Comparison of ENCODE assay signal across 10 cellular contexts in the genomic region with DNA sequence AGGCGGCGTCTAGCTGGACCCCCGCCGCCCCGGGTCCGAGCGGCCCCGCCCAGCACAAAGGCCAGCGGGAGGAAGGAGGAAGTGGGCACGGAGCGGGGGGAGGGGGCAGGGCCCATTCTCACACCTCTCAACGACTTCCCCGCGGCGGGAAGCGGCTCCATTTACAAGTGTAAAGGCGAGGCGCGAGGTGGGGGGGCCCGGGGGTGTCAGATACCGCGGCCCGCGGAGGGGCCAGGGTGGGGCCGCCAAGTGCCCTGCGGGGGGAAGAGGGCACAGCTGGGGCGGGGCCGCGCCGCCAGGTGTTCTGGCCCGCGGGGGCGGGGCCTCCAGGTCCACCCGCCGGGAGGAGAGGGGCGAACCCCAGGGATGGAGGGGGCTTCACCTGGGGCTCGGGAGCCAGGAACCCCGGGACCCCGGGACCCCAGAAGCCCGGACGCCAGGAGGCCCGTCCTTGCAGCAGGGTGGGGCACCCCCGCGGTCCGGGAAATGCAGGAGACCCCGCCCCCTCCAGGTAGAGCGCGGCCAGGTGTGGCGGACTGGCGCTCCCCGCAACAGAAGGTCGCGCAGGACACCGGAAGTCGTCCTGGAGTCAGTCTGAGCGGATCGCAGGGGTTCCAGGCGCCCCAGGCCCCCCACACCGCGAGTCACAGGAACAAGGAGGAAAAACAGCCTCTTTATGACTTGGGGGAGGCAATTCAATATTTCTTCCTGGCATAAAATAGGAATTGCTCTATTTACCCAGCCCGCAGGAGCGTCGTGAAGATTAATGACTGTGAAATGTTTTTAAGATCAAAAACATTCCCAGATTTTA. TPM values are rescaled to one million over a fixed set of nuclear protein-coding genes. Genes with fewer than 3 reads are reported as not detected.
DNase-seq lines count a peak whose midpoint lies in the region; FAIRE-seq and TF ChIP-seq lines count a peak whose summit lies in the region.
"Had no signal": no experiment of that assay in that cellular context is flagged by ENCODE, and none has a peak within 500 bp of the region (broad histone marks: within the 10 kb centered on the region; RNA-seq: fewer than 3 reads in every experiment).

No MANE protein-coding gene starts in this region.

- DNase-seq in mammary epithelial cell, result no peak
- peak; percentile 88 for DNase-seq in kidney
- DNase-seq in NCI-H1436 (lab: John Stamatoyannopoulos, UW), result no peak
- no peak for DNase-seq in NCI-H1930 (lab: John Stamatoyannopoulos, UW)
- no peak for DNase-seq in dedifferentiated amniotic fluid mesenchymal stem cell (ENCODE audit: extremely low spot score)
- DNase-seq: NCI-H1048; stimulated activated naive CD4-positive, alpha-beta T cell treated with Interleukin-2 at 50 U/mL for 16 hours had no signal

- H4K20me1 ChIP-seq in mammary epithelial cell (ENCODE audit: insufficient read depth, low read length), result no peaks in the 10 kb centered on the region

- H3K36me3 ChIP-seq in mammary epithelial cell (ENCODE audit: insufficient read depth, low read length) (peaks cover 6% of the 10 kb centered on the region), kidney (ENCODE audit: control insufficient read depth in 1 of 2, insufficient read depth in 2 of 2, low read length in 2 of 2) (no peaks in the 10 kb centered on the region), stomach smooth muscle (ENCODE audit: control insufficient read depth in 2 of 2, insufficient read depth in 2 of 2, low read length in 2 of 2) (peaks cover 0 to 7% of the 10 kb centered on the region in 2 donors)

- H3K4me1 ChIP-seq in mammary epithelial cell (ENCODE audit: insufficient read depth, low read length) (peaks cover 88% of the 10 kb centered on the region), kidney (ENCODE audit: control insufficient read depth in 1 of 2, insufficient read depth in 1 of 2, low read depth in 1 of 2, low read length in 2 of 2) (peaks cover 75 to 83% of the 10 kb centered on the region in 2 donors), stomach smooth muscle (ENCODE audit: control insufficient read depth, insufficient read depth, low read length) (peaks cover 90% of the 10 kb centered on the region)

- CTCF ChIA-PET in mammary epithelial cell (lab: Charles Lee; ENCODE audit: low non-redundant PET), result no interaction called here

- WGBS in mammary epithelial cell (ENCODE audit: low coverage, missing lambda C conversion rate), result 7% methylated on average over 16 of the region's 63 CpGs

- dilution Hi-C loops in mammary epithelial cell (cut with HindIII; ENCODE audit: low sequenced_read_pairs), result no loop called here

- H3K4me3 ChIP-seq in mammary epithelial cell (replicated peaks in 1 of 3; ENCODE audit: insufficient read depth in 1 of 3, low read depth in 2 of 3, low read length in 3 of 3) (peak overlapping the region; percentile 33 to 50 (median 34)), kidney (ENCODE audit: low read length in 2 of 2) (peak overlapping the region; percentile 10 to 20), stomach smooth muscle (ENCODE audit: low read length in 2 of 2) (peak overlapping the region in 1 of 2 donors; percentile 55)
- H3K4me3 ChIP-seq: cardiac muscle cell had no signal

- in situ Hi-C loops in mammary epithelial cell (cut with MboI; ENCODE audit: low sequenced_read_pairs in 2 of 2), result loop anchor here in 1 of 2 donors (25.0 kb wide), 1 partner anchor 485 kb away; no protein-coding TSS in a partner anchor

- peaks cover 100% of the 10 kb centered on the region for H3K79me2 ChIP-seq in mammary epithelial cell (ENCODE audit: insufficient read depth, low read length)

- no TSS peak for BruUV-seq in mammary epithelial cell (replicated peaks; lab: Mats Ljungman, UMichigan)

- TF ChIP-seq EP300 in Ishikawa (IDR thresholded peaks at IDR 0.05; ENCODE audit: borderline replicate concordance), result peak; percentile 87

- FAIRE-seq in kidney (lab: Jason Lieb, UNC), result no peak

- H3K27ac ChIP-seq in mammary epithelial cell (ENCODE audit: insufficient read depth, low read depth, low read length) (peak overlapping the region; percentile 91), kidney (ENCODE audit: low read depth in 2 of 2, low read length in 2 of 2) (peak overlapping the region; percentile 84 to 92), stomach smooth muscle (ENCODE audit: low read length) (peak overlapping the region; percentile 42)
- H3K27ac ChIP-seq: cardiac muscle cell had no signal

- peak; percentile 1; the same call in 1 of the 2 replicates for TF ChIP-seq RAD21 in Ishikawa (IDR thresholded peaks at IDR 0.05; ENCODE audit: low read depth)

- no peak for TF ChIP-seq CTCF in mammary epithelial cell (conservative IDR thresholded peaks at IDR 0.05 in 1 of 2, IDR thresholded peaks at IDR 0.05 in 1 of 2; ENCODE audit: extremely low read depth in 1 of 2, insufficient read depth in 1 of 2, low read depth in 1 of 2, low read length in 2 of 2)
- TF ChIP-seq CTCF in kidney (IDR thresholded peaks at IDR 0.05; ENCODE audit: borderline replicate concordance, extremely low read depth, insufficient read depth), result no peak

- H3K27me3 ChIP-seq in mammary epithelial cell (ENCODE audit: insufficient read depth, low read length), result no peaks in the 10 kb centered on the region
- no peaks in the 10 kb centered on the region for H3K27me3 ChIP-seq in stomach smooth muscle (ENCODE audit: control insufficient read depth in 1 of 2, insufficient read depth in 2 of 2, low read length in 2 of 2)
- H3K27me3 ChIP-seq: cardiac muscle cell had no signal

- peak overlapping the region; percentile 11 for H2AFZ ChIP-seq in mammary epithelial cell (ENCODE audit: low read depth, low read length)

- intact Hi-C loops in mammary epithelial cell (cut with micrococcal nuclease) (no loop called here), kidney (cut with DNase I) (no loop called here)

- peak overlapping the region; percentile 80 for H3K4me2 ChIP-seq in mammary epithelial cell (ENCODE audit: insufficient read depth, low read depth, low read length)

- H3K9ac ChIP-seq in mammary epithelial cell (ENCODE audit: insufficient read depth, low read length), result peak overlapping the region; percentile 58
- peak overlapping the region in 1 of 2 donors; percentile 35 for H3K9ac ChIP-seq in kidney (ENCODE audit: low read length in 2 of 2)
- peak overlapping the region in 1 of 2 donors; percentile 58 for H3K9ac ChIP-seq in stomach smooth muscle (ENCODE audit: low read length in 2 of 2)

- H3K9me3 ChIP-seq in mammary epithelial cell (replicated peaks; ENCODE audit: insufficient read depth, low read length) (no peaks in the 10 kb centered on the region), kidney (ENCODE audit: control insufficient read depth in 1 of 2, low read length in 2 of 2) (no peaks in the 10 kb centered on the region), stomach smooth muscle (ENCODE audit: control insufficient read depth in 2 of 2, low read length in 2 of 2) (no peaks in the 10 kb centered on the region)

TF ChIP-seq in Ishikawa, 13 proteins besides CTCF, POLR2A, EP300 and RAD21 (continues in another document):
- TF ChIP-seq FOXM1 (IDR thresholded peaks at IDR 0.05; ENCODE audit: borderline replicate concordance, low read depth) (peak; percentile 77), TEAD4 (IDR thresholded peaks at IDR 0.05) (peak; percentile 77), CEBPB (IDR thresholded peaks at IDR 0.05) (no peak; the same call in 1 of the 2 replicates), NFIC (IDR thresholded peaks at IDR 0.05) (peak; percentile 79), YY1 (IDR thresholded peaks at IDR 0.05; ENCODE audit: low read depth) (peak; percentile 64; the same call in 1 of the 2 replicates), EGR1 (IDR thresholded peaks at IDR 0.05) (no peak), CREB1 (IDR thresholded peaks at IDR 0.05; ENCODE audit: low read depth) (0 out of 2 replicates have a peak, but pooled peaks have one; percentile 23), TCF12 (IDR thresholded peaks at IDR 0.05; ENCODE audit: low read depth) (peak; percentile 93)
- TF ChIP-seq, protein P1, sequence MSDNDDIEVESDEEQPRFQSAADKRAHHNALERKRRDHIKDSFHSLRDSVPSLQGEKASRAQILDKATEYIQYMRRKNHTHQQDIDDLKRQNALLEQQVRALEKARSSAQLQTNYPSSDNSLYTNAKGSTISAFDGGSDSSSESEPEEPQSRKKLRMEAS (IDR thresholded peaks at IDR 0.05), result peak; percentile 85; the same call in 1 of the 2 replicates
- TF ChIP-seq, protein P2, sequence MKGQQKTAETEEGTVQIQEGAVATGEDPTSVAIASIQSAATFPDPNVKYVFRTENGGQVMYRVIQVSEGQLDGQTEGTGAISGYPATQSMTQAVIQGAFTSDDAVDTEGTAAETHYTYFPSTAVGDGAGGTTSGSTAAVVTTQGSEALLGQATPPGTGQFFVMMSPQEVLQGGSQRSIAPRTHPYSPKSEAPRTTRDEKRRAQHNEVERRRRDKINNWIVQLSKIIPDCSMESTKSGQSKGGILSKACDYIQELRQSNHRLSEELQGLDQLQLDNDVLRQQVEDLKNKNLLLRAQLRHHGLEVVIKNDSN (IDR thresholded peaks at IDR 0.05), result peak; percentile 24
- TF ChIP-seq, protein P3, sequence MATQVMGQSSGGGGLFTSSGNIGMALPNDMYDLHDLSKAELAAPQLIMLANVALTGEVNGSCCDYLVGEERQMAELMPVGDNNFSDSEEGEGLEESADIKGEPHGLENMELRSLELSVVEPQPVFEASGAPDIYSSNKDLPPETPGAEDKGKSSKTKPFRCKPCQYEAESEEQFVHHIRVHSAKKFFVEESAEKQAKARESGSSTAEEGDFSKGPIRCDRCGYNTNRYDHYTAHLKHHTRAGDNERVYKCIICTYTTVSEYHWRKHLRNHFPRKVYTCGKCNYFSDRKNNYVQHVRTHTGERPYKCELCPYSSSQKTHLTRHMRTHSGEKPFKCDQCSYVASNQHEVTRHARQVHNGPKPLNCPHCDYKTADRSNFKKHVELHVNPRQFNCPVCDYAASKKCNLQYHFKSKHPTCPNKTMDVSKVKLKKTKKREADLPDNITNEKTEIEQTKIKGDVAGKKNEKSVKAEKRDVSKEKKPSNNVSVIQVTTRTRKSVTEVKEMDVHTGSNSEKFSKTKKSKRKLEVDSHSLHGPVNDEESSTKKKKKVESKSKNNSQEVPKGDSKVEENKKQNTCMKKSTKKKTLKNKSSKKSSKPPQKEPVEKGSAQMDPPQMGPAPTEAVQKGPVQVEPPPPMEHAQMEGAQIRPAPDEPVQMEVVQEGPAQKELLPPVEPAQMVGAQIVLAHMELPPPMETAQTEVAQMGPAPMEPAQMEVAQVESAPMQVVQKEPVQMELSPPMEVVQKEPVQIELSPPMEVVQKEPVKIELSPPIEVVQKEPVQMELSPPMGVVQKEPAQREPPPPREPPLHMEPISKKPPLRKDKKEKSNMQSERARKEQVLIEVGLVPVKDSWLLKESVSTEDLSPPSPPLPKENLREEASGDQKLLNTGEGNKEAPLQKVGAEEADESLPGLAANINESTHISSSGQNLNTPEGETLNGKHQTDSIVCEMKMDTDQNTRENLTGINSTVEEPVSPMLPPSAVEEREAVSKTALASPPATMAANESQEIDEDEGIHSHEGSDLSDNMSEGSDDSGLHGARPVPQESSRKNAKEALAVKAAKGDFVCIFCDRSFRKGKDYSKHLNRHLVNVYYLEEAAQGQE (IDR thresholded peaks at IDR 0.05; ENCODE audit: low read depth), result no peak

RNA-seq across cellular contexts. Expression of a gene that starts 8.3 kb away (rescaled TPM):
- 100 to 1,000 TPM; 111 to 126 TPM for total RNA-seq in mammary epithelial cell
- 141 TPM for polyA plus RNA-seq in mammary epithelial cell
- 123 TPM for polyA minus RNA-seq in mammary epithelial cell
- total RNA-seq in kidney, result 111 TPM
- polyA plus RNA-seq in kidney (ENCODE audit: insufficient read depth, low read depth, low replicate concordance), result 33.1 TPM
